1 cellular context compared by ENCODE assay signal in genomic region chr13:41694902-41695301, GRCh38.
TF ChIP-seq lines count a peak whose summit lies in the region.

No MANE protein-coding gene starts in this region.

TF ChIP-seq in HEK293, 187 proteins besides CTCF, POLR2A, EP300 and RAD21 (continued from another document):
- TF ChIP-seq ZNF10 (tag by site-specific recombination; IDR thresholded peaks at IDR 0.05) (peak; percentile 78), ZNF146 (tag by site-specific recombination; IDR thresholded peaks at IDR 0.05) (peak; percentile 48; the same call in 1 of the 2 replicates), ZNF704 (tag by site-specific recombination; IDR thresholded peaks at IDR 0.05) (no peak), ZSCAN23 (tag by site-specific recombination; IDR thresholded peaks at IDR 0.05) (peak; percentile 27; the same call in 1 of the 2 replicates), PRDM4 (tag by site-specific recombination; IDR thresholded peaks at IDR 0.05) (0 out of 2 replicates have a peak, but pooled peaks have one; percentile 7), ZBTB21 (tag by site-specific recombination; IDR thresholded peaks at IDR 0.05) (peak; percentile 84), INSM2 (tag by site-specific recombination; IDR thresholded peaks at IDR 0.05) (peak; percentile 89), ZNF639 (tag by site-specific recombination; IDR thresholded peaks at IDR 0.05) (peak; percentile 89), GLIS1 (tag by site-specific recombination; IDR thresholded peaks at IDR 0.05) (peak; percentile 60), SCRT1 (tag by site-specific recombination; IDR thresholded peaks at IDR 0.05; ENCODE audit: borderline replicate concordance) (no peak), ZNF366 (tag by site-specific recombination; conservative IDR thresholded peaks at IDR 0.05) (peak; percentile 91), ZNF501 (tag by site-specific recombination; IDR thresholded peaks at IDR 0.05) (peak; percentile 47; the same call in 1 of the 2 replicates)
